In genomic region chr19:55320844-55321419, GRCh38 we compare ENCODE assay signal across 29 cellular contexts. TPM values are rescaled to one million over a fixed set of nuclear protein-coding genes. Genes with fewer than 3 reads are reported as not detected.
"Had no signal": no experiment of that assay in that cellular context is flagged by ENCODE, and none has a peak within 500 bp of the region (broad histone marks: within the 10 kb centered on the region; RNA-seq: fewer than 3 reads in every experiment).

No MANE protein-coding gene starts in this region.

- H3K27ac ChIP-seq: dorsolateral prefrontal cortex, lower lobe of right lung, parathyroid adenoma, right atrium auricular region, WERI-Rb-1 had no signal

- FAIRE-seq: bronchial epithelial cell, TTC549, urothelium cell line had no signal

- H3K4me1 ChIP-seq: lower lobe of right lung, parathyroid adenoma, right atrium auricular region had no signal

- H3K9me3 ChIP-seq: lower lobe of right lung, right atrium auricular region had no signal

- H2AFZ ChIP-seq: parathyroid adenoma had no signal

- H3K27me3 ChIP-seq: dorsolateral prefrontal cortex, right atrium auricular region had no signal

- ATAC-seq: activated CD4-positive, CD25-positive, alpha-beta regulatory T cell treated with anti-CD3 and anti-CD28 coated beads, Interleukin-2, amount 50 U/mL, for 24 hours; esophagus mucosa; left lobe of liver; lower lobe of right lung had no signal

- H3K79me2 ChIP-seq: parathyroid adenoma had no signal

- DNase-seq: activated CD4-positive, alpha-beta T cell treated with anti-CD3 and anti-CD28 coated beads for 48 hours; activated CD4-positive, alpha-beta T cell treated with anti-CD3 and anti-CD28 coated beads, Interleukin-2, amount 50 U/mL, for 48 hours; activated CD8-positive, alpha-beta memory T cell treated with anti-CD3 and anti-CD28 coated beads for 24 hours; activated effector memory CD4-positive, alpha-beta T cell treated with Interleukin-2 at 50 U/mL for 16 hours; activated naive CD4-positive, alpha-beta T cell treated with Interleukin-2 at 50 U/mL for 16 hours; anterior cingulate cortex; dorsolateral prefrontal cortex; foreskin fibroblast; head of caudate nucleus; hypothalamus; lower lobe of right lung; mesenchymal stem cell; nephron progenitor cell; stimulated activated CD4-positive, alpha-beta T cell treated with anti-CD3 and anti-CD28 coated beads, Interleukin-2, amount 100 ng/mL, for 48 hours; stimulated activated naive CD4-positive, alpha-beta T cell treated with Interleukin-2 at 50 U/mL for 16 hours; T-helper 9 cell; trophoblast cell; WERI-Rb-1 had no signal

- H3K9ac ChIP-seq: parathyroid adenoma had no signal

- H3K36me3 ChIP-seq: lower lobe of right lung, right atrium auricular region, WERI-Rb-1 had no signal

- H3K4me3 ChIP-seq: lower lobe of right lung, right atrium auricular region had no signal

RNA-seq across cellular contexts. Expression of gene TMEM150B, which starts 4.2 kb away (rescaled TPM):
- total RNA-seq: bronchial epithelial cell, esophagus mucosa, kidney epithelial cell, pulmonary artery endothelial cell, temporal lobe had no signal

RNA-seq across cellular contexts. Expression of gene COX6B2, which starts 33.6 kb away (rescaled TPM):
- total RNA-seq: left lobe of liver, lower lobe of right lung, pulmonary artery endothelial cell, right atrium auricular region had no signal
